ENCODE assay signal across 1 cellular context in the genomic region with DNA sequence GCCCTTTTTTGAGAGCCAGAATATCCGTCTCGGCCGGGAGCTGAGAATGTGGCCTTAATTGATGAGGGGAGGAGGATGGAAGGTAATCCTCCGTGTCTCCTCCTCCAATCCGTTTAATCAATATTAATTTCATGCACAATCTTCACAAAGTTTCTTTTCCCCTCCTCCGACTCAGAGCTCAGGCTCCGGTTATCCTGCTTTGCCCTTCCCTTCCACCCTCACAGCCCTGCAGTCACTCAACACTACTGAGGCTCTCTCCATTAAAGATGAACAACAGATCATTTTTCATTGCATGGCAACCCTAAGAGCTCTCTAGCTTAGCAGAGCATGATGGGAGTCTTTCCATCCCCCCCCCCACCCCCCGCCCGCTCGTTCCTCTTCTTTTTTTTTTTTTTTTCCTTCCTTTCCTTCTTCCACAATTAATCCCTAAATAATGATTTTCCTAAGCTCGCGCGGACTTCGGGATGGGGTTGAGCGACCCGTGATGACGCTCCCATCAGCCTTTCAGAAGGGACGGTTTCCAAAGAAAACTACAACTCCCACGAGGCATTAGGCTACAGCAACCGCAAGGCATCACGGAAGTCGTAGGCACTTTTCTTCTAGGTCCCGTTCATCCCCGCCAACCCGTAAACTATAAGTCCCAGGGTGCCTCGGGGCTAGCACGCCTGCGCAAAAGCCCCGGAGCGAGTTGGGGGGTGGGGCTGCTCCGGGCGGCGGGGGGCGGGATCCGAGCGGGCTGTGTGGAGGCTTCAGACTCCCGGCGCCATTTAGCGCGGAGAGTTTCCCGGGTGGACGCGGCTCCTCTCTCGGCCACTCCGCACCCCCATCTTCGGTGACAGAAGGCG.
TF ChIP-seq lines count a peak whose summit lies in the region.

A gene (plus strand): TSS at position 752 of the 845 bp plus-strand sequence. CDS start 987 bp downstream, outside the sequence.

TF ChIP-seq in HepG2, 621 proteins besides CTCF, POLR2A, EP300 and RAD21 (continued from another document and continues in another):
- TF ChIP-seq, protein P1, sequence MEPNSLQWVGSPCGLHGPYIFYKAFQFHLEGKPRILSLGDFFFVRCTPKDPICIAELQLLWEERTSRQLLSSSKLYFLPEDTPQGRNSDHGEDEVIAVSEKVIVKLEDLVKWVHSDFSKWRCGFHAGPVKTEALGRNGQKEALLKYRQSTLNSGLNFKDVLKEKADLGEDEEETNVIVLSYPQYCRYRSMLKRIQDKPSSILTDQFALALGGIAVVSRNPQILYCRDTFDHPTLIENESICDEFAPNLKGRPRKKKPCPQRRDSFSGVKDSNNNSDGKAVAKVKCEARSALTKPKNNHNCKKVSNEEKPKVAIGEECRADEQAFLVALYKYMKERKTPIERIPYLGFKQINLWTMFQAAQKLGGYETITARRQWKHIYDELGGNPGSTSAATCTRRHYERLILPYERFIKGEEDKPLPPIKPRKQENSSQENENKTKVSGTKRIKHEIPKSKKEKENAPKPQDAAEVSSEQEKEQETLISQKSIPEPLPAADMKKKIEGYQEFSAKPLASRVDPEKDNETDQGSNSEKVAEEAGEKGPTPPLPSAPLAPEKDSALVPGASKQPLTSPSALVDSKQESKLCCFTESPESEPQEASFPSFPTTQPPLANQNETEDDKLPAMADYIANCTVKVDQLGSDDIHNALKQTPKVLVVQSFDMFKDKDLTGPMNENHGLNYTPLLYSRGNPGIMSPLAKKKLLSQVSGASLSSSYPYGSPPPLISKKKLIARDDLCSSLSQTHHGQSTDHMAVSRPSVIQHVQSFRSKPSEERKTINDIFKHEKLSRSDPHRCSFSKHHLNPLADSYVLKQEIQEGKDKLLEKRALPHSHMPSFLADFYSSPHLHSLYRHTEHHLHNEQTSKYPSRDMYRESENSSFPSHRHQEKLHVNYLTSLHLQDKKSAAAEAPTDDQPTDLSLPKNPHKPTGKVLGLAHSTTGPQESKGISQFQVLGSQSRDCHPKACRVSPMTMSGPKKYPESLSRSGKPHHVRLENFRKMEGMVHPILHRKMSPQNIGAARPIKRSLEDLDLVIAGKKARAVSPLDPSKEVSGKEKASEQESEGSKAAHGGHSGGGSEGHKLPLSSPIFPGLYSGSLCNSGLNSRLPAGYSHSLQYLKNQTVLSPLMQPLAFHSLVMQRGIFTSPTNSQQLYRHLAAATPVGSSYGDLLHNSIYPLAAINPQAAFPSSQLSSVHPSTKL (CRISPR knock-in tag; IDR thresholded peaks at IDR 0.05): 0 out of 2 replicates have a peak, but pooled peaks have one; percentile 11
- TF ChIP-seq ZFY (CRISPR knock-in tag; IDR thresholded peaks at IDR 0.05): no peak
- no peak for TF ChIP-seq GABPA (IDR thresholded peaks at IDR 0.05; ENCODE audit: low read depth, low read length)
- peak; percentile 77 for TF ChIP-seq GABPA (CRISPR knock-in tag; IDR thresholded peaks at IDR 0.05; ENCODE audit: low read depth)
- TF ChIP-seq, protein P2, sequence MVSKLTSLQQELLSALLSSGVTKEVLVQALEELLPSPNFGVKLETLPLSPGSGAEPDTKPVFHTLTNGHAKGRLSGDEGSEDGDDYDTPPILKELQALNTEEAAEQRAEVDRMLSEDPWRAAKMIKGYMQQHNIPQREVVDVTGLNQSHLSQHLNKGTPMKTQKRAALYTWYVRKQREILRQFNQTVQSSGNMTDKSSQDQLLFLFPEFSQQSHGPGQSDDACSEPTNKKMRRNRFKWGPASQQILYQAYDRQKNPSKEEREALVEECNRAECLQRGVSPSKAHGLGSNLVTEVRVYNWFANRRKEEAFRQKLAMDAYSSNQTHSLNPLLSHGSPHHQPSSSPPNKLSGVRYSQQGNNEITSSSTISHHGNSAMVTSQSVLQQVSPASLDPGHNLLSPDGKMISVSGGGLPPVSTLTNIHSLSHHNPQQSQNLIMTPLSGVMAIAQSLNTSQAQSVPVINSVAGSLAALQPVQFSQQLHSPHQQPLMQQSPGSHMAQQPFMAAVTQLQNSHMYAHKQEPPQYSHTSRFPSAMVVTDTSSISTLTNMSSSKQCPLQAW (CRISPR knock-in tag; IDR thresholded peaks at IDR 0.05): peak; percentile 67; the same call in 1 of the 2 replicates
- no peak; the same call in 1 of the 2 replicates for TF ChIP-seq MEIS1 (CRISPR knock-in tag; IDR thresholded peaks at IDR 0.05; ENCODE audit: borderline replicate concordance)
- TF ChIP-seq, protein P3, sequence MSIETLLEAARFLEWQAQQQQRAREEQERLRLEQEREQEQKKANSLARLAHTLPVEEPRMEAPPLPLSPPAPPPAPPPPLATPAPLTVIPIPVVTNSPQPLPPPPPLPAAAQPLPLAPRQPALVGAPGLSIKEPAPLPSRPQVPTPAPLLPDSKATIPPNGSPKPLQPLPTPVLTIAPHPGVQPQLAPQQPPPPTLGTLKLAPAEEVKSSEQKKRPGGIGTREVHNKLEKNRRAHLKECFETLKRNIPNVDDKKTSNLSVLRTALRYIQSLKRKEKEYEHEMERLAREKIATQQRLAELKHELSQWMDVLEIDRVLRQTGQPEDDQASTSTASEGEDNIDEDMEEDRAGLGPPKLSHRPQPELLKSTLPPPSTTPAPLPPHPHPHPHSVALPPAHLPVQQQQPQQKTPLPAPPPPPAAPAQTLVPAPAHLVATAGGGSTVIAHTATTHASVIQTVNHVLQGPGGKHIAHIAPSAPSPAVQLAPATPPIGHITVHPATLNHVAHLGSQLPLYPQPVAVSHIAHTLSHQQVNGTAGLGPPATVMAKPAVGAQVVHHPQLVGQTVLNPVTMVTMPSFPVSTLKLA (IDR thresholded peaks at IDR 0.05): 0 out of 2 replicates have a peak, but pooled peaks have one; percentile 14
- no peak for TF ChIP-seq ZNF256 (CRISPR knock-in tag; conservative IDR thresholded peaks at IDR 0.05)
- TF ChIP-seq, protein P4, sequence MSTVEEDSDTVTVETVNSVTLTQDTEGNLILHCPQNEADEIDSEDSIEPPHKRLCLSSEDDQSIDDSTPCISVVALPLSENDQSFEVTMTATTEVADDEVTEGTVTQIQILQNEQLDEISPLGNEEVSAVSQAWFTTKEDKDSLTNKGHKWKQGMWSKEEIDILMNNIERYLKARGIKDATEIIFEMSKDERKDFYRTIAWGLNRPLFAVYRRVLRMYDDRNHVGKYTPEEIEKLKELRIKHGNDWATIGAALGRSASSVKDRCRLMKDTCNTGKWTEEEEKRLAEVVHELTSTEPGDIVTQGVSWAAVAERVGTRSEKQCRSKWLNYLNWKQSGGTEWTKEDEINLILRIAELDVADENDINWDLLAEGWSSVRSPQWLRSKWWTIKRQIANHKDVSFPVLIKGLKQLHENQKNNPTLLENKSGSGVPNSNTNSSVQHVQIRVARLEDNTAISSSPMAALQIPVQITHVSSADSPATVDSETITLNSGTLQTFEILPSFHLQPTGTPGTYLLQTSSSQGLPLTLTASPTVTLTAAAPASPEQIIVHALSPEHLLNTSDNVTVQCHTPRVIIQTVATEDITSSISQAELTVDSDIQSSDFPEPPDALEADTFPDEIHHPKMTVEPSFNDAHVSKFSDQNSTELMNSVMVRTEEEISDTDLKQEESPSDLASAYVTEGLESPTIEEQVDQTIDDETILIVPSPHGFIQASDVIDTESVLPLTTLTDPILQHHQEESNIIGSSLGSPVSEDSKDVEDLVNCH (CRISPR knock-in tag; IDR thresholded peaks at IDR 0.05): no peak
- no peak for TF ChIP-seq TCF7 (IDR thresholded peaks at IDR 0.05; ENCODE audit: low read depth)
- TF ChIP-seq ZNF614 (CRISPR knock-in tag; IDR thresholded peaks at IDR 0.05; ENCODE audit: borderline replicate concordance): no peak
- peak; percentile 28; the same call in 1 of the 2 replicates for TF ChIP-seq ZKSCAN8 (CRISPR knock-in tag; IDR thresholded peaks at IDR 0.05; ENCODE audit: borderline replicate concordance)
- no peak for TF ChIP-seq ZNF510 (CRISPR knock-in tag; IDR thresholded peaks at IDR 0.05; ENCODE audit: low read depth)
- TF ChIP-seq RBFOX2 (IDR thresholded peaks at IDR 0.05; ENCODE audit: low read depth, low read length): 0 out of 2 replicates have a peak, but pooled peaks have one; percentile 10
- no peak for TF ChIP-seq ELF4 (CRISPR knock-in tag; IDR thresholded peaks at IDR 0.05; ENCODE audit: borderline replicate concordance)
- TF ChIP-seq TBL1XR1 (IDR thresholded peaks at IDR 0.05; ENCODE audit: borderline replicate concordance, low read length, partially characterized antibody): peak; percentile 48
- TF ChIP-seq MAZ (IDR thresholded peaks at IDR 0.05; ENCODE audit: borderline replicate concordance, low read depth, low read length): peak; percentile 34
- no peak; the same call in 1 of the 2 replicates for TF ChIP-seq MAZ (CRISPR knock-in tag; IDR thresholded peaks at IDR 0.05; ENCODE audit: low read depth)
- no peak for TF ChIP-seq GTF3A (CRISPR knock-in tag; conservative IDR thresholded peaks at IDR 0.05)
- 0 out of 2 replicates have a peak, but pooled peaks have one; percentile 21 for TF ChIP-seq ZFP1 (CRISPR knock-in tag; IDR thresholded peaks at IDR 0.05)
- TF ChIP-seq MIXL1 (CRISPR knock-in tag; IDR thresholded peaks at IDR 0.05): peak; percentile 21; the same call in 1 of the 2 replicates
- TF ChIP-seq ARNTL (CRISPR knock-in tag; IDR thresholded peaks at IDR 0.05): no peak
- TF ChIP-seq, protein P5, sequence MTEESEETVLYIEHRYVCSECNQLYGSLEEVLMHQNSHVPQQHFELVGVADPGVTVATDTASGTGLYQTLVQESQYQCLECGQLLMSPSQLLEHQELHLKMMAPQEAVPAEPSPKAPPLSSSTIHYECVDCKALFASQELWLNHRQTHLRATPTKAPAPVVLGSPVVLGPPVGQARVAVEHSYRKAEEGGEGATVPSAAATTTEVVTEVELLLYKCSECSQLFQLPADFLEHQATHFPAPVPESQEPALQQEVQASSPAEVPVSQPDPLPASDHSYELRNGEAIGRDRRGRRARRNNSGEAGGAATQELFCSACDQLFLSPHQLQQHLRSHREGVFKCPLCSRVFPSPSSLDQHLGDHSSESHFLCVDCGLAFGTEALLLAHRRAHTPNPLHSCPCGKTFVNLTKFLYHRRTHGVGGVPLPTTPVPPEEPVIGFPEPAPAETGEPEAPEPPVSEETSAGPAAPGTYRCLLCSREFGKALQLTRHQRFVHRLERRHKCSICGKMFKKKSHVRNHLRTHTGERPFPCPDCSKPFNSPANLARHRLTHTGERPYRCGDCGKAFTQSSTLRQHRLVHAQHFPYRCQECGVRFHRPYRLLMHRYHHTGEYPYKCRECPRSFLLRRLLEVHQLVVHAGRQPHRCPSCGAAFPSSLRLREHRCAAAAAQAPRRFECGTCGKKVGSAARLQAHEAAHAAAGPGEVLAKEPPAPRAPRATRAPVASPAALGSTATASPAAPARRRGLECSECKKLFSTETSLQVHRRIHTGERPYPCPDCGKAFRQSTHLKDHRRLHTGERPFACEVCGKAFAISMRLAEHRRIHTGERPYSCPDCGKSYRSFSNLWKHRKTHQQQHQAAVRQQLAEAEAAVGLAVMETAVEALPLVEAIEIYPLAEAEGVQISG (CRISPR knock-in tag; IDR thresholded peaks at IDR 0.05): peak; percentile 66; the same call in 1 of the 2 replicates
- TF ChIP-seq, protein P6, sequence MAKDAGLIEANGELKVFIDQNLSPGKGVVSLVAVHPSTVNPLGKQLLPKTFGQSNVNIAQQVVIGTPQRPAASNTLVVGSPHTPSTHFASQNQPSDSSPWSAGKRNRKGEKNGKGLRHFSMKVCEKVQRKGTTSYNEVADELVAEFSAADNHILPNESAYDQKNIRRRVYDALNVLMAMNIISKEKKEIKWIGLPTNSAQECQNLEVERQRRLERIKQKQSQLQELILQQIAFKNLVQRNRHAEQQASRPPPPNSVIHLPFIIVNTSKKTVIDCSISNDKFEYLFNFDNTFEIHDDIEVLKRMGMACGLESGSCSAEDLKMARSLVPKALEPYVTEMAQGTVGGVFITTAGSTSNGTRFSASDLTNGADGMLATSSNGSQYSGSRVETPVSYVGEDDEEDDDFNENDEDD (CRISPR knock-in tag; IDR thresholded peaks at IDR 0.05; ENCODE audit: borderline replicate concordance): peak; percentile 12; the same call in 1 of the 2 replicates
- TF ChIP-seq, protein P7, sequence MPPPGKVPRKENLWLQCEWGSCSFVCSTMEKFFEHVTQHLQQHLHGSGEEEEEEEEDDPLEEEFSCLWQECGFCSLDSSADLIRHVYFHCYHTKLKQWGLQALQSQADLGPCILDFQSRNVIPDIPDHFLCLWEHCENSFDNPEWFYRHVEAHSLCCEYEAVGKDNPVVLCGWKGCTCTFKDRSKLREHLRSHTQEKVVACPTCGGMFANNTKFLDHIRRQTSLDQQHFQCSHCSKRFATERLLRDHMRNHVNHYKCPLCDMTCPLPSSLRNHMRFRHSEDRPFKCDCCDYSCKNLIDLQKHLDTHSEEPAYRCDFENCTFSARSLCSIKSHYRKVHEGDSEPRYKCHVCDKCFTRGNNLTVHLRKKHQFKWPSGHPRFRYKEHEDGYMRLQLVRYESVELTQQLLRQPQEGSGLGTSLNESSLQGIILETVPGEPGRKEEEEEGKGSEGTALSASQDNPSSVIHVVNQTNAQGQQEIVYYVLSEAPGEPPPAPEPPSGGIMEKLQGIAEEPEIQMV (CRISPR knock-in tag; IDR thresholded peaks at IDR 0.05; ENCODE audit: low read depth): 0 out of 2 replicates have a peak, but pooled peaks have one; percentile 44
- TF ChIP-seq, protein P8, sequence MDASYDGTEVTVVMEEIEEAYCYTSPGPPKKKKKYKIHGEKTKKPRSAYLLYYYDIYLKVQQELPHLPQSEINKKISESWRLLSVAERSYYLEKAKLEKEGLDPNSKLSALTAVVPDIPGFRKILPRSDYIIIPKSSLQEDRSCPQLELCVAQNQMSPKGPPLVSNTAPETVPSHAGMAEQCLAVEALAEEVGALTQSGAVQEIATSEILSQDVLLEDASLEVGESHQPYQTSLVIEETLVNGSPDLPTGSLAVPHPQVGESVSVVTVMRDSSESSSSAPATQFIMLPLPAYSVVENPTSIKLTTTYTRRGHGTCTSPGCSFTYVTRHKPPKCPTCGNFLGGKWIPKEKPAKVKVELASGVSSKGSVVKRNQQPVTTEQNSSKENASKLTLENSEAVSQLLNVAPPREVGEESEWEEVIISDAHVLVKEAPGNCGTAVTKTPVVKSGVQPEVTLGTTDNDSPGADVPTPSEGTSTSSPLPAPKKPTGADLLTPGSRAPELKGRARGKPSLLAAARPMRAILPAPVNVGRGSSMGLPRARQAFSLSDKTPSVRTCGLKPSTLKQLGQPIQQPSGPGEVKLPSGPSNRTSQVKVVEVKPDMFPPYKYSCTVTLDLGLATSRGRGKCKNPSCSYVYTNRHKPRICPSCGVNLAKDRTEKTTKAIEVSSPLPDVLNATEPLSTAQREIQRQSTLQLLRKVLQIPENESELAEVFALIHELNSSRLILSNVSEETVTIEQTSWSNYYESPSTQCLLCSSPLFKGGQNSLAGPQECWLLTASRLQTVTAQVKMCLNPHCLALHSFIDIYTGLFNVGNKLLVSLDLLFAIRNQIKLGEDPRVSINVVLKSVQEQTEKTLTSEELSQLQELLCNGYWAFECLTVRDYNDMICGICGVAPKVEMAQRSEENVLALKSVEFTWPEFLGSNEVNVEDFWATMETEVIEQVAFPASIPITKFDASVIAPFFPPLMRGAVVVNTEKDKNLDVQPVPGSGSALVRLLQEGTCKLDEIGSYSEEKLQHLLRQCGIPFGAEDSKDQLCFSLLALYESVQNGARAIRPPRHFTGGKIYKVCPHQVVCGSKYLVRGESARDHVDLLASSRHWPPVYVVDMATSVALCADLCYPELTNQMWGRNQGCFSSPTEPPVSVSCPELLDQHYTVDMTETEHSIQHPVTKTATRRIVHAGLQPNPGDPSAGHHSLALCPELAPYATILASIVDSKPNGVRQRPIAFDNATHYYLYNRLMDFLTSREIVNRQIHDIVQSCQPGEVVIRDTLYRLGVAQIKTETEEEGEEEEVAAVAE (CRISPR knock-in tag; IDR thresholded peaks at IDR 0.05; ENCODE audit: borderline replicate concordance): peak; percentile 64
- TF ChIP-seq KAT8 (CRISPR knock-in tag; IDR thresholded peaks at IDR 0.05): 0 out of 2 replicates have a peak, but pooled peaks have one; percentile 22
- TF ChIP-seq, protein P9, sequence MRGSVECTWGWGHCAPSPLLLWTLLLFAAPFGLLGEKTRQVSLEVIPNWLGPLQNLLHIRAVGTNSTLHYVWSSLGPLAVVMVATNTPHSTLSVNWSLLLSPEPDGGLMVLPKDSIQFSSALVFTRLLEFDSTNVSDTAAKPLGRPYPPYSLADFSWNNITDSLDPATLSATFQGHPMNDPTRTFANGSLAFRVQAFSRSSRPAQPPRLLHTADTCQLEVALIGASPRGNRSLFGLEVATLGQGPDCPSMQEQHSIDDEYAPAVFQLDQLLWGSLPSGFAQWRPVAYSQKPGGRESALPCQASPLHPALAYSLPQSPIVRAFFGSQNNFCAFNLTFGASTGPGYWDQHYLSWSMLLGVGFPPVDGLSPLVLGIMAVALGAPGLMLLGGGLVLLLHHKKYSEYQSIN (CRISPR knock-in tag; IDR thresholded peaks at IDR 0.05; ENCODE audit: borderline replicate concordance): no peak
